Comparison of ENCODE assay signal across 8 cellular contexts in the genomic region with DNA sequence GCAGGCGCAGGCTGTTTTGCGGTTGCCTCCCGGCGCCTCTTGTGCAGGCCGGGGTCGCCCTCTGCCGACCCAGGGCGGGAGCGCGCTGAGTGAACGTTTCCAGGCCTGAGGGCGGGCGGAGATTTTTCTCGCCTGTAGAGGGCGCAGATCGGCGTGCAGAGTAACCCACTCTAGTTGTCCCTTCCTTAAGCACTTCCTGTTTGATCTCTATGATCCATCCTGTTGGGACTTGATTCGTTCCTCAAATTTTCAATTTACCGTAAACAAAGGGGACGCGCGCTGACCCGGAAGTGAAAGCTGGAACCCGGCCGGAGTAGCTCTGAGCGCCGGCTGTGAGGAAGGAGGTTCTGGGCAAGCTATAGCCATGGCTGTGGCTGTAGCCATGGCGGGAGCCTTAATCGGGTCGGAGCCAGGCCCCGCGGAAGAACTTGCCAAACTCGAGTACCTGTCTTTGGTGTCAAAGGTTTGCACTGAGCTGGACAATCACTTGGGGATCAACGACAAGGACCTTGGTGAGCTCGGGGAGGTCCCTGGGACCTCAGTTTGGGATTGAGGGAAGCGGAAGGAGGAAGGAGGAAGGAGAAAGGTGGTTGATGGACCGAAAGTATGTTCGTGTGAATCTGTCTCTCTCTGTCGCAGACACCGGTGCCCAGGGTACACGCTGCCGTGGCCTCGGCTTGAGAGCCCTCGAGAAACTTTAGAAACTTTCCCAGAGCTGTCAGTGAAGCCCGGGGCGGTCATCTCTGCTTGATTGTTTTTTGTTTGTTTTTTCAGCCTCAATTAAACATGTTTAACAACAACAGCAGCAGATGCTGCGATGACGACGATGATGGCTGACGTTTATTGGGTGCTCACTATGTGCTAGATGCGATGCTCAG. TPM values are rescaled to one million over a fixed set of nuclear protein-coding genes. Genes with fewer than 3 reads are reported as not detected.
DNase-seq lines count a peak whose midpoint lies in the region; FAIRE-seq and TF ChIP-seq lines count a peak whose summit lies in the region.

A gene (plus strand): TSS at position 302 of the 878 bp plus-strand sequence. CDS start 63 bp downstream, at position 365.

- H3K4me2 ChIP-seq in H1 (ENCODE audit: insufficient read depth in 1 of 2, low read depth in 2 of 2, low read length in 2 of 2) (peak within 1 kb of the TSS; percentile 68 to 92), mesenchymal stem cell (ENCODE audit: low read length, poor library complexity, severe bottlenecking) (peak within 1 kb of the TSS; percentile 70)

- H3K23ac ChIP-seq in H1 (ENCODE audit: insufficient read length), result no peak within 1 kb of the TSS
- peak within 1 kb of the TSS in 1 of 2 experiments; percentile 69 for H3K23ac ChIP-seq in mesenchymal stem cell (ENCODE audit: low read length in 2 of 2)

- no peaks in the 10 kb centered on the region for H3K9me3 ChIP-seq in H1 (ENCODE audit: insufficient read depth in 2 of 2, low read depth in 1 of 2, low read length in 1 of 2)
- H3K9me3 ChIP-seq in mesenchymal stem cell (ENCODE audit: control insufficient read depth, low read length), result no peaks in the 10 kb centered on the region

- H3K14ac ChIP-seq in H1 (ENCODE audit: insufficient read length), result no peak within 1 kb of the TSS
- H3K14ac ChIP-seq in mesenchymal stem cell (ENCODE audit: low read length in 2 of 2), result peak within 1 kb of the TSS in 1 of 2 experiments; percentile 75

- peak within 1 kb of the TSS; percentile 76; the same call in 1 of the 2 replicates for H4K8ac ChIP-seq in H1 (ENCODE audit: extremely low read depth, insufficient read depth, low read length)
- H4K8ac ChIP-seq in mesenchymal stem cell (ENCODE audit: low read length), result peak within 1 kb of the TSS; percentile 89

- peak within 1 kb of the TSS; percentile 94 for H2AFZ ChIP-seq in H1 (ENCODE audit: low read length)
- peak within 1 kb of the TSS; percentile 85 for H2AFZ ChIP-seq in mesenchymal stem cell (ENCODE audit: low read depth, low read length)

- H3K4me1 ChIP-seq in H1 (replicated peaks in 1 of 4; ENCODE audit: control insufficient read depth in 3 of 4, insufficient read depth in 4 of 4, low read length in 3 of 4) (peaks cover 0 to 6% (median under 1%) of the 10 kb centered on the region in 4 experiments; a peak in 4 of 7 replicates), mesenchymal stem cell (ENCODE audit: control insufficient read depth, insufficient read depth, low read depth, low read length) (peaks cover 8% of the 10 kb centered on the region)

- H4K20me1 ChIP-seq in H1 (replicated peaks in 1 of 2; ENCODE audit: control insufficient read depth in 1 of 2, insufficient read depth in 2 of 2, low read length in 2 of 2), result peaks cover 0 to 4% of the 10 kb centered on the region in 2 experiments

- H2BK120ac ChIP-seq in H1 (replicated peaks; ENCODE audit: low read depth, low read length) (peak within 1 kb of the TSS; percentile 3), mesenchymal stem cell (ENCODE audit: low read depth, low read length) (no peak within 1 kb of the TSS)

- CTCF ChIA-PET in H1 (lab: Charles Lee; ENCODE audit: partially characterized antibody), result interaction anchor here (0.6 to 10.6 kb wide), 54 partner anchors 10 to 438 kb away, joined by 3 to 296 read pairs (median 4); a partner anchor contains a TSS

- peaks cover 22 to 47% of the 10 kb centered on the region in 2 experiments for H3K79me2 ChIP-seq in H1 (ENCODE audit: control insufficient read depth in 1 of 2, insufficient read depth in 2 of 2, low read length in 2 of 2)

- H3K79me1 ChIP-seq in H1 (ENCODE audit: low read depth, low read length) (peaks cover 3% of the 10 kb centered on the region; the same call in 1 of the 2 replicates), mesenchymal stem cell (replicated peaks; ENCODE audit: low read length, poor library complexity, severe bottlenecking) (peaks cover 4% of the 10 kb centered on the region)

- H2BK12ac ChIP-seq in H1 (ENCODE audit: low read depth, low read length) (peak within 1 kb of the TSS; percentile 65; the same call in 1 of the 2 replicates), mesenchymal stem cell (ENCODE audit: low read length in 2 of 2) (no peak within 1 kb of the TSS)

- H4K5ac ChIP-seq in H1 (ENCODE audit: insufficient read length, low read depth, low read length), result peak within 1 kb of the TSS; percentile 49

- peak; percentile 99 for FAIRE-seq in H1 (lab: Jason Lieb, UNC)

- H2AK5ac ChIP-seq in H1 (ENCODE audit: low read depth, low read length) (no peak within 1 kb of the TSS), mesenchymal stem cell (ENCODE audit: low read length, severe bottlenecking) (no peak within 1 kb of the TSS)

- peak; percentile 100 for TF ChIP-seq RAD21 in H1 (IDR thresholded peaks at IDR 0.05 in 1 of 2, conservative IDR thresholded peaks at IDR 0.05 in 1 of 2; ENCODE audit: low read depth in 2 of 2, low read length in 2 of 2)

- peak within 1 kb of the TSS; percentile 34 for H3K56ac ChIP-seq in H1 (replicated peaks; ENCODE audit: insufficient read length, low read depth, low read length)

- H4K91ac ChIP-seq in H1 (replicated peaks; ENCODE audit: insufficient read length, low read length) (peak within 1 kb of the TSS; percentile 8), mesenchymal stem cell (ENCODE audit: low read length) (no peak within 1 kb of the TSS)

- WGBS in H1 (ENCODE audit: extremely low coverage in 1 of 2, insufficient coverage in 1 of 2, insufficient read length in 1 of 2, insufficient replicate concordance in 2 of 2, low coverage in 1 of 2, low lambda C conversion rate in 2 of 2, missing lambda C conversion rate in 1 of 2), 2 experiments, result 1% methylated on average over 50 of the region's 51 CpGs; no CpG with 5 or more reads in 1 of the 2 experiments
- WGBS in mesenchymal stem cell, result under 1% methylated on average over 51 of the region's 51 CpGs

- peaks cover 7% of the 10 kb centered on the region for H3K23me2 ChIP-seq in H1 (ENCODE audit: low read depth, low read length)

- peak within 1 kb of the TSS; percentile 93 for H3K18ac ChIP-seq in H1 (ENCODE audit: extremely low read depth, low read length)
- peak within 1 kb of the TSS; percentile 14 to 78 for H3K18ac ChIP-seq in mesenchymal stem cell (ENCODE audit: low read depth in 1 of 2, low read length in 2 of 2)

- H3K27me3 ChIP-seq in H1 (replicated peaks in 1 of 4; ENCODE audit: control insufficient read depth in 3 of 4, extremely low read depth in 1 of 4, insufficient read depth in 3 of 4, low read length in 3 of 4) (no peaks in the 10 kb centered on the region), mesenchymal stem cell (ENCODE audit: control insufficient read depth in 1 of 2, insufficient read depth in 1 of 2, low read length in 2 of 2) (no peaks in the 10 kb centered on the region)

- POLR2A ChIA-PET in H1 (lab: Charles Lee; ENCODE audit: partially characterized antibody), result interaction anchor here (0.8 to 5.0 kb wide), 16 partner anchors 11 to 171 kb away, joined by 3 to 62 read pairs (median 3); a partner anchor contains a TSS

- H3K27ac ChIP-seq in H1 (ENCODE audit: low read depth, low read length) (peak within 1 kb of the TSS; percentile 79), mesenchymal stem cell (ENCODE audit: low read length, poor library complexity, severe bottlenecking) (peak within 1 kb of the TSS; percentile 62)

- H2BK5ac ChIP-seq in H1 (ENCODE audit: low read depth, low read length), result peak within 1 kb of the TSS; percentile 89
- H2BK5ac ChIP-seq in mesenchymal stem cell (ENCODE audit: low read depth, low read length, poor library complexity, severe bottlenecking), result no peak within 1 kb of the TSS

- H3K36me3 ChIP-seq in H1 (ENCODE audit: control insufficient read depth in 2 of 4, insufficient read depth in 4 of 4, low read length in 3 of 4), result no peaks in the 10 kb centered on the region
- no peaks in the 10 kb centered on the region for H3K36me3 ChIP-seq in mesenchymal stem cell (ENCODE audit: control insufficient read depth in 1 of 2, insufficient read depth in 2 of 2, low read depth in 1 of 2, low read length in 2 of 2)

- DNase-seq in COR-L47 (lab: John Stamatoyannopoulos, UW) (peak; percentile 96), GM20000 (ENCODE audit: low spot score) (peak; percentile 89), HT1080 (ENCODE audit: low read depth) (peak; percentile 99), NOMO-1 treated with DMSO at 0.1 percent for 48 hours (lab: John Stamatoyannopoulos, UW; ENCODE audit: unreplicated experiment) (peak; percentile 99), H1 (ENCODE audit: low read depth in 1 of 2, low spot score in 2 of 2) (peak; percentile 95 to 99), mesenchymal stem cell (peak; percentile 99)
- peak; percentile 96 to 97 (median 97) for DNase-seq in activated CD8-positive, alpha-beta memory T cell treated with anti-CD3 and anti-CD28 coated beads for 48 hours (ENCODE audit: low read depth in 2 of 3, low spot score in 2 of 3)
- DNase-seq in stimulated activated CD8-positive, alpha-beta memory T cell treated with anti-CD3 and anti-CD28 coated beads, Interleukin-15, amount 100 ng/mL, for 1 hour (ENCODE audit: low read depth), result peak; percentile 97

- TF ChIP-seq POLR2A in H1 (IDR thresholded peaks at IDR 0.05; ENCODE audit: control extremely low read depth in 1 of 2, low read depth in 2 of 2, low read length in 2 of 2), result peak; percentile 77 to 94

- H3K4ac ChIP-seq in H1 (replicated peaks; ENCODE audit: insufficient read length, low read depth, low read length) (no peak within 1 kb of the TSS), mesenchymal stem cell (ENCODE audit: low read depth in 1 of 2, low read length in 2 of 2) (peak within 1 kb of the TSS; percentile 16 to 95)

- TF ChIP-seq CTCF in GM20000 (IDR thresholded peaks at IDR 0.05; ENCODE audit: extremely low read depth, missing control alignments), result peak; percentile 100
- peak; percentile 100 for TF ChIP-seq CTCF in H1 (IDR thresholded peaks at IDR 0.05; ENCODE audit: control extremely low read depth in 1 of 3, insufficient read depth in 1 of 3, low read depth in 1 of 3, low read length in 3 of 3)

- H2BK15ac ChIP-seq in H1 (ENCODE audit: low read length), result 0 out of 2 replicates have a peak within 1 kb of the TSS, but pooled peaks have one; percentile 61
- no peak within 1 kb of the TSS for H2BK15ac ChIP-seq in mesenchymal stem cell (ENCODE audit: low read depth, poor library complexity, severe bottlenecking)

- H3K4me3 ChIP-seq in H1 (ENCODE audit: extremely low read depth in 1 of 4, insufficient read depth in 2 of 4, low read depth in 3 of 4, low read length in 4 of 4), result peak within 1 kb of the TSS; percentile 61 to 84 (median 78)
- H3K4me3 ChIP-seq in mesenchymal stem cell (ENCODE audit: insufficient read depth in 1 of 2, low read depth in 1 of 2, low read length in 2 of 2), result peak within 1 kb of the TSS; percentile 81 to 99

- TF ChIP-seq EP300 in H1 (IDR thresholded peaks at IDR 0.05; ENCODE audit: borderline replicate concordance in 1 of 2, low read depth in 2 of 2, low read length in 2 of 2), result peak in 1 of 2 experiments; percentile 68; a peak in 1 of 3 replicates

- H2BK20ac ChIP-seq in H1 (ENCODE audit: low read length), result no peak within 1 kb of the TSS; the same call in 1 of the 2 replicates

- H3K9ac ChIP-seq in H1 (replicated peaks in 1 of 4; ENCODE audit: extremely low read depth in 1 of 4, low read depth in 3 of 4, low read length in 3 of 4) (peak within 1 kb of the TSS; percentile 62 to 89 (median 86)), mesenchymal stem cell (ENCODE audit: low read length) (peak within 1 kb of the TSS; percentile 99)

RNA-seq across cellular contexts. Expression of the gene that starts here (rescaled TPM):
- 49.2 and 58.9 TPM in 2 replicates for total RNA-seq in HT1080 (2014; rRNA removed; shearing (Covaris generic))
- 19.2 and 25.2 TPM in 2 replicates for polyA plus RNA-seq in HT1080 (2015; cell fraction: cytosol; rRNA removed)
- 47.4 and 51.4 TPM in 2 replicates for polyA plus RNA-seq in HT1080 (2015; cell fraction: nucleus; rRNA removed)
- total RNA-seq in H1 (2021; fragmentation: NEBNext Ultra II Directional; extraction: Animal tissue kit (Norgen Biotek cat#: 25700)), result 57.0 and 59.4 TPM in 2 replicates
- 24.8 and 30.5 TPM in 2 replicates for polyA plus RNA-seq in H1 (2011; rRNA removed)
- 28.4 TPM for polyA plus RNA-seq in H1 (2011; cell fraction: cytosol; rRNA removed)
- 40.8 TPM for polyA plus RNA-seq in H1 (2011; cell fraction: nucleus; rRNA removed)
- 36.9 to 50.2 TPM (median 37.4 TPM) in 4 replicates for polyA plus RNA-seq in H1 (2012, experiment 1 of 2)
- 5.1 TPM for polyA plus RNA-seq in H1 (2012, experiment 2 of 2)
- 32.9 TPM for polyA plus RNA-seq in H1 (2013, experiment 1 of 2)
- polyA plus RNA-seq in H1 (2013, experiment 2 of 2), result 33.1 TPM
- 63.5 and 72.5 TPM in 2 replicates for polyA minus RNA-seq in H1 (2011; rRNA and poly(A)+ RNA removed)
- 29.9 TPM for polyA minus RNA-seq in H1 (2011; cell fraction: cytosol; rRNA and poly(A)+ RNA removed)
- 31.9 TPM for polyA minus RNA-seq in H1 (2011; cell fraction: nucleus; rRNA and poly(A)+ RNA removed)
- polyA plus RNA-seq in mesenchymal stem cell (2013, experiment 1 of 2), result 28.3 TPM
- 28.4 TPM for polyA plus RNA-seq in mesenchymal stem cell (2013, experiment 2 of 2)

Comparison
In these comparisons a context has a peak if more than half of its experiments do, and no peak if none do; other contexts are left out.
1. Peak in every context shown above with its lines: DNase-seq, H3K4me3 ChIP-seq and H3K27ac ChIP-seq.